39 cellular contexts compared by ENCODE assay signal in genomic region chr4:60116592-60116991, GRCh38.
"Had no signal": no experiment of that assay in that cellular context is flagged by ENCODE, and none has a peak within 500 bp of the region (broad histone marks: within the 10 kb centered on the region; RNA-seq: fewer than 3 reads in every experiment).

No MANE protein-coding gene starts in this region.

- H3K27ac ChIP-seq: adrenal gland, ascending aorta, body of pancreas, brain microvascular endothelial cell, breast epithelium, cardiac muscle cell had no signal

- H3K4me1 Mint-ChIP-seq: activated naive CD4-positive, alpha-beta T cell treated with anti-CD3 and anti-CD28 coated beads, Interleukin-2, amount 10 ng/mL, durations not matched to agents 7 days and 5 days; activated naive CD4-positive, alpha-beta T cell treated with anti-CD3 and anti-CD28 coated beads, Interleukin-2, amount 50 U/mL, for 24 hours; activated naive CD8-positive, alpha-beta T cell treated with anti-CD3 and anti-CD28 coated beads for 36 hours; activated naive CD8-positive, alpha-beta T cell treated with anti-CD3 and anti-CD28 coated beads, Interleukin-2, amount 10 ng/mL, durations not matched to agents 7 days and 5 days; activated T-helper 17 cell treated with anti-CD3 and anti-CD28 coated beads, Interleukin-2, amount 50 U/mL, for 72 hours; brain; central memory CD8-positive, alpha-beta T cell had no signal

- H3K4me3 Mint-ChIP-seq: activated naive CD4-positive, alpha-beta T cell treated with anti-CD3 and anti-CD28 coated beads for 36 hours; activated naive CD4-positive, alpha-beta T cell treated with anti-CD3 and anti-CD28 coated beads, Interleukin-2, amount 10 ng/mL, durations not matched to agents 7 days and 5 days; activated naive CD4-positive, alpha-beta T cell treated with anti-CD3 and anti-CD28 coated beads, Interleukin-2, amount 50 U/mL, for 24 hours; activated naive CD8-positive, alpha-beta T cell; activated naive CD8-positive, alpha-beta T cell treated with anti-CD3 and anti-CD28 coated beads for 36 hours; activated naive CD8-positive, alpha-beta T cell treated with anti-CD3 and anti-CD28 coated beads, Interleukin-2, amount 10 ng/mL, durations not matched to agents 7 days and 5 days; activated T-cell treated with anti-CD3 and anti-CD28 coated beads, Interleukin-2, amount 50 U/mL, for 24 hours; activated T-cell treated with anti-CD3 and anti-CD28 coated beads, Interleukin-2, amount 50 U/mL, for 4 hours; activated T-cell treated with anti-CD3 and anti-CD28 coated beads, Interleukin-2, amount 50 U/mL, for 72 hours; activated T-helper 1 cell treated with anti-CD3 and anti-CD28 coated beads, Interleukin-12 subunit alpha, Interleukin-12 subunit beta, Interleukin-2, Interleukin-4 antibody, amounts not matched to agents 30 ng/mL and 10 ng/mL and 1 ng/mL, durations not matched to agents 14 hours and 24 hours and 36 hours; activated T-helper 17 cell treated with anti-CD3 and anti-CD28 coated beads, Interleukin-2, amount 50 U/mL, for 72 hours; brain; central memory CD8-positive, alpha-beta T cell had no signal

- H3K27me3 Mint-ChIP-seq: activated naive CD4-positive, alpha-beta T cell treated with anti-CD3 and anti-CD28 coated beads, Interleukin-2, amount 10 ng/mL, durations not matched to agents 7 days and 5 days; activated naive CD4-positive, alpha-beta T cell treated with anti-CD3 and anti-CD28 coated beads, Interleukin-2, amount 50 U/mL, for 24 hours; activated naive CD8-positive, alpha-beta T cell; activated naive CD8-positive, alpha-beta T cell treated with anti-CD3 and anti-CD28 coated beads for 36 hours; activated naive CD8-positive, alpha-beta T cell treated with anti-CD3 and anti-CD28 coated beads, Interleukin-2, amount 10 ng/mL, durations not matched to agents 7 days and 5 days; activated T-cell treated with anti-CD3 and anti-CD28 coated beads, Interleukin-2, amount 50 U/mL, for 24 hours; activated T-helper 17 cell treated with anti-CD3 and anti-CD28 coated beads, Interleukin-2, amount 50 U/mL, for 72 hours; brain; central memory CD8-positive, alpha-beta T cell had no signal

- H3K27ac Mint-ChIP-seq: activated naive CD4-positive, alpha-beta T cell treated with anti-CD3 and anti-CD28 coated beads for 36 hours; activated naive CD4-positive, alpha-beta T cell treated with anti-CD3 and anti-CD28 coated beads, Interleukin-2, amount 10 ng/mL, durations not matched to agents 7 days and 5 days; activated naive CD4-positive, alpha-beta T cell treated with anti-CD3 and anti-CD28 coated beads, Interleukin-2, amount 50 U/mL, for 24 hours; activated naive CD4-positive, alpha-beta T cell treated with anti-CD3 and anti-CD28 coated beads, Interleukin-2, amount 50 U/mL, for 72 hours; activated naive CD8-positive, alpha-beta T cell; activated naive CD8-positive, alpha-beta T cell treated with anti-CD3 and anti-CD28 coated beads for 36 hours; activated naive CD8-positive, alpha-beta T cell treated with anti-CD3 and anti-CD28 coated beads, Interleukin-2, amount 10 ng/mL, durations not matched to agents 7 days and 5 days; activated T-cell treated with anti-CD3 and anti-CD28 coated beads, Interleukin-2, amount 50 U/mL, for 24 hours; activated T-cell treated with anti-CD3 and anti-CD28 coated beads, Interleukin-2, amount 50 U/mL, for 72 hours; activated T-helper 1 cell treated with anti-CD3 and anti-CD28 coated beads, Interleukin-12 subunit alpha, Interleukin-12 subunit beta, Interleukin-2, Interleukin-4 antibody, amounts not matched to agents 30 ng/mL and 10 ng/mL and 1 ng/mL, durations not matched to agents 14 hours and 24 hours and 36 hours; activated T-helper 17 cell treated with anti-CD3 and anti-CD28 coated beads, Interleukin-2, amount 50 U/mL, for 72 hours; activated T-helper 2 cell treated with anti-CD3 and anti-CD28 coated beads, Interferon-gamma antibody, Interleukin-2, Interleukin-4, amounts not matched to agents 10 μg/mL and 5 μg/mL and 100 μg/mL, durations not matched to agents 14 hours and 24 hours and 36 hours; brain had no signal

- H3K9me3 ChIP-seq: adrenal gland, ascending aorta, body of pancreas, breast epithelium had no signal

- FAIRE-seq: astrocyte, bronchial epithelial cell, colon had no signal

- H3K4me3 ChIP-seq: adrenal gland, ascending aorta, body of pancreas, breast epithelium, cardiac muscle cell had no signal

- DNase-seq: activated effector memory CD4-positive, alpha-beta T cell treated with anti-CD3 and anti-CD28 coated beads, Interleukin-2, amount 50 U/mL, for 16 hours; activated effector memory CD4-positive, alpha-beta T cell treated with Interleukin-2 at 50 U/mL for 16 hours; activated gamma-delta T cell; activated gamma-delta T cell treated with Interleukin-2 at 50 U/mL for 16 hours; activated naive CD4-positive, alpha-beta T cell; activated naive CD4-positive, alpha-beta T cell treated with anti-CD3 and anti-CD28 coated beads for 36 hours; activated naive CD4-positive, alpha-beta T cell treated with anti-CD3 and anti-CD28 coated beads, Interleukin-2, amount 10 ng/mL, durations not matched to agents 7 days and 5 days; activated naive CD4-positive, alpha-beta T cell treated with anti-CD3 and anti-CD28 coated beads, Interleukin-2, amount 50 U/mL, for 16 hours; activated naive CD4-positive, alpha-beta T cell treated with Interleukin-2 at 50 U/mL for 16 hours; activated naive CD8-positive, alpha-beta T cell treated with anti-CD3 and anti-CD28 coated beads for 36 hours; activated naive CD8-positive, alpha-beta T cell treated with anti-CD3 and anti-CD28 coated beads, Interleukin-2, amount 10 ng/mL, durations not matched to agents 7 days and 5 days; activated T-cell treated with anti-CD3 and anti-CD28 coated beads, Interleukin-2, amount 50 U/mL, for 24 hours; activated T-cell treated with anti-CD3 and anti-CD28 coated beads, Interleukin-2, amount 50 U/mL, for 4 hours; activated T-cell treated with anti-CD3 and anti-CD28 coated beads, Interleukin-2, amount 50 U/mL, for 48 hours; activated T-cell treated with anti-CD3 and anti-CD28 coated beads, Interleukin-2, amount 50 U/mL, for 72 hours; adrenal gland; amniotic stem cell; amygdala; anterior cingulate cortex; aorta; body of pancreas; brain microvascular endothelial cell; caudate nucleus; central memory CD4-positive, alpha-beta T cell; cerebellar nuclear complex had no signal

- ATAC-seq: activated naive CD4-positive, alpha-beta T cell treated with anti-CD3 and anti-CD28 coated beads, Interleukin-2, amount 50 U/mL, for 72 hours; activated T-cell treated with anti-CD3 and anti-CD28 coated beads, Interleukin-2, amount 50 U/mL, for 4 hours; activated T-cell treated with anti-CD3 and anti-CD28 coated beads, Interleukin-2, amount 50 U/mL, for 72 hours; activated T-helper 17 cell treated with anti-CD3 and anti-CD28 coated beads, Interleukin-2, amount 50 U/mL, for 72 hours; body of pancreas had no signal

- H3K4me1 ChIP-seq: adrenal gland, ascending aorta, body of pancreas, breast epithelium had no signal

- H3K27me3 ChIP-seq: adrenal gland, ascending aorta, body of pancreas, brain microvascular endothelial cell, breast epithelium, cardiac muscle cell had no signal

- H3K36me3 Mint-ChIP-seq: activated naive CD4-positive, alpha-beta T cell treated with anti-CD3 and anti-CD28 coated beads, Interleukin-2, amount 10 ng/mL, durations not matched to agents 7 days and 5 days; activated naive CD4-positive, alpha-beta T cell treated with anti-CD3 and anti-CD28 coated beads, Interleukin-2, amount 50 U/mL, for 24 hours; activated naive CD4-positive, alpha-beta T cell treated with anti-CD3 and anti-CD28 coated beads, Interleukin-2, amount 50 U/mL, for 72 hours; activated naive CD8-positive, alpha-beta T cell; activated naive CD8-positive, alpha-beta T cell treated with anti-CD3 and anti-CD28 coated beads for 36 hours; activated naive CD8-positive, alpha-beta T cell treated with anti-CD3 and anti-CD28 coated beads, Interleukin-2, amount 10 ng/mL, durations not matched to agents 7 days and 5 days; brain had no signal

- H3K9me3 Mint-ChIP-seq: activated naive CD4-positive, alpha-beta T cell treated with anti-CD3 and anti-CD28 coated beads, Interleukin-2, amount 10 ng/mL, durations not matched to agents 7 days and 5 days; activated naive CD8-positive, alpha-beta T cell treated with anti-CD3 and anti-CD28 coated beads, Interleukin-2, amount 10 ng/mL, durations not matched to agents 7 days and 5 days; activated T-helper 1 cell treated with anti-CD3 and anti-CD28 coated beads, Interleukin-12 subunit alpha, Interleukin-12 subunit beta, Interleukin-2, Interleukin-4 antibody, amounts not matched to agents 30 ng/mL and 10 ng/mL and 1 ng/mL, durations not matched to agents 14 hours and 24 hours and 36 hours; brain had no signal

- H3K36me3 ChIP-seq: adrenal gland, ascending aorta, brain microvascular endothelial cell, breast epithelium, cardiac muscle cell had no signal
